In the genomic region with DNA sequence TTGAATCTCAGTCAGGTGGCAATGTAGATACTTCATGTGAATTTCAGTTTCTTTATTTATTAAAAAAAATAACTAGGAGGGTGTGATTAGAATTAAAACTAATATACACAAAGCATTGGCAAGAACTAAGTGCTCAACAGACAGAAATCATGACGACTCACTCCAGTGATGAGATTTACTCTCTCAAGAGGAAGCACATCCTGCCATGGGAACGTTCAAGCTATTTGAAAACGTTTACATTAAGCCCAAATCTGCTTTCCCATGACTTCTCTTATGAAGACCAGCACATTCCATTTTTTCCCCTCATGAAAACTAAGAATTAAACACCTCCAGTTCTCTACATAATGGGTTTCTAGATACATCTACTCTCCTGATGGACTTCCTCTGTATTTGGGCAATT, we compare ENCODE assay signal across 30 cellular contexts. TPM values are rescaled to one million over a fixed set of nuclear protein-coding genes. Genes with fewer than 3 reads are reported as not detected.
A peak's percentile ranks its signal among the peaks of the same experiment; 100 is the strongest.
DNase-seq lines count a peak whose midpoint lies in the region; ATAC-seq and TF ChIP-seq lines count a peak whose summit lies in the region.
"Had no signal": no experiment of that assay in that cellular context is flagged by ENCODE, and none has a peak within 500 bp of the region (broad histone marks: within the 10 kb centered on the region; RNA-seq: fewer than 3 reads in every experiment).

No MANE protein-coding gene starts in this region.

- peaks cover 41% of the 10 kb centered on the region for H3K4me1 ChIP-seq in CD4-positive, CD25-positive, alpha-beta regulatory T cell (ENCODE audit: control insufficient read depth, insufficient read depth, low read length, poor library complexity, severe bottlenecking)
- H3K4me1 ChIP-seq in OCI-LY7 (ENCODE audit: insufficient read depth, low read length, poor library complexity, severe bottlenecking): no peaks in the 10 kb centered on the region
- H3K4me1 ChIP-seq: breast epithelium, neural progenitor cell had no signal

- peak overlapping the region; percentile 20 for H3K27ac ChIP-seq in CD4-positive, CD25-positive, alpha-beta regulatory T cell (ENCODE audit: insufficient read depth, low read length, poor library complexity, severe bottlenecking)
- H3K27ac ChIP-seq in coronary artery (no peak overlapping the region), OCI-LY7 (ENCODE audit: low read depth, low read length, poor library complexity, severe bottlenecking) (no peak overlapping the region)
- H3K27ac ChIP-seq: breast epithelium, C4-2B, neural progenitor cell, WERI-Rb-1 had no signal

- POLR2A ChIA-PET in OCI-LY7 (lab: Charles Lee): no interaction called here

- no peak overlapping the region for H2AFZ ChIP-seq in OCI-LY7 (ENCODE audit: low read length)
- H2AFZ ChIP-seq: neural progenitor cell had no signal

- peak overlapping the region; percentile 86 to 90 (median 87) for H3K27ac Mint-ChIP-seq in CD4-positive, CD25-positive, alpha-beta regulatory T cell
- peak overlapping the region; percentile 36 for H3K27ac Mint-ChIP-seq in T-helper 1 cell treated with Interleukin-12 subunit alpha and Interleukin-12 subunit beta and Interleukin-4 antibody, amounts not matched to agents 30 μg/mL and 1 μg/mL, for 36 hours
- H3K27ac Mint-ChIP-seq: activated naive CD8-positive, alpha-beta T cell; activated T-helper 1 cell treated with anti-CD3 and anti-CD28 coated beads, Interleukin-12 subunit alpha, Interleukin-12 subunit beta, Interleukin-2, Interleukin-4 antibody, amounts not matched to agents 30 ng/mL and 10 ng/mL and 1 ng/mL, durations not matched to agents 14 hours and 24 hours and 36 hours; neural progenitor cell; stimulated activated naive B cell treated with anti-CD40 and anti-IgM and Interleukin-4, amounts not matched to agents 10 μg/mL and 1 μg/mL and 100 μg/mL, for 72 hours had no signal

- no peak overlapping the region for H3K4me2 ChIP-seq in OCI-LY7 (ENCODE audit: low read length)
- H3K4me2 ChIP-seq: neural progenitor cell had no signal

- ATAC-seq in CD4-positive, CD25-positive, alpha-beta regulatory T cell (ENCODE audit: low read depth in 2 of 2): peak in 1 of 2 donors; percentile 33
- ATAC-seq: left ventricle myocardium superior; stimulated activated naive B cell treated with anti-CD40 and anti-IgM and Interleukin-4, amounts not matched to agents 10 μg/mL and 1 μg/mL and 100 μg/mL, for 72 hours had no signal

- intact Hi-C loops in OCI-LY7 (cut with micrococcal nuclease; ENCODE audit: unreplicated experiment): no loop called here

- DNase-seq in CD4-positive, CD25-positive, alpha-beta regulatory T cell: peak in 1 of 3 donors; percentile 68
- DNase-seq in ELR (ENCODE audit: low read depth): peak; percentile 60
- DNase-seq in foreskin fibroblast: peak; percentile 10 to 25
- no peak for DNase-seq in coronary artery (ENCODE audit: low spot score)
- no peak for DNase-seq in amniotic stem cell (lab: John Stamatoyannopoulos, UW)
- no peak for DNase-seq in OCI-LY7 (ENCODE audit: low spot score)
- DNase-seq: activated CD4-positive, alpha-beta T cell treated with anti-CD3 and anti-CD28 coated beads for 4 hours; anterior cingulate cortex; Calu3; DMS79; KG1; left ventricle myocardium superior; NCI-H2107; NCI-H748 treated with DMSO at 0.1 percent for 48 hours; small intestine; stimulated activated naive B cell treated with anti-CD40 and anti-IgM and Interleukin-4, amounts not matched to agents 10 μg/mL and 1 μg/mL and 100 μg/mL, for 72 hours; substantia nigra; T1000; trophoblast cell; WERI-Rb-1 had no signal

- H3K4me3 Mint-ChIP-seq in CD4-positive, CD25-positive, alpha-beta regulatory T cell: peak overlapping the region in 1 of 4 donors; percentile 41
- no peak overlapping the region for H3K4me3 Mint-ChIP-seq in T-helper 1 cell treated with Interleukin-12 subunit alpha and Interleukin-12 subunit beta and Interleukin-4 antibody, amounts not matched to agents 30 μg/mL and 1 μg/mL, for 36 hours
- H3K4me3 Mint-ChIP-seq: activated naive CD8-positive, alpha-beta T cell; activated T-helper 1 cell treated with anti-CD3 and anti-CD28 coated beads, Interleukin-12 subunit alpha, Interleukin-12 subunit beta, Interleukin-2, Interleukin-4 antibody, amounts not matched to agents 30 ng/mL and 10 ng/mL and 1 ng/mL, durations not matched to agents 14 hours and 24 hours and 36 hours; neural progenitor cell; stimulated activated naive B cell treated with anti-CD40 and anti-IgM and Interleukin-4, amounts not matched to agents 10 μg/mL and 1 μg/mL and 100 μg/mL, for 72 hours had no signal

- no TSS peak for BruUV-seq in OCI-LY7 (replicated peaks; lab: Mats Ljungman, UMichigan)

- H3K4me1 Mint-ChIP-seq in CD4-positive, CD25-positive, alpha-beta regulatory T cell: peaks cover 21 to 65% (median 43%) of the 10 kb centered on the region in 4 donors
- H3K4me1 Mint-ChIP-seq in T-helper 1 cell treated with Interleukin-12 subunit alpha and Interleukin-12 subunit beta and Interleukin-4 antibody, amounts not matched to agents 30 μg/mL and 1 μg/mL, for 36 hours (ENCODE audit: low read depth): peaks cover 28% of the 10 kb centered on the region
- H3K4me1 Mint-ChIP-seq: neural progenitor cell had no signal

- no peaks in the 10 kb centered on the region for H3K9me2 ChIP-seq in OCI-LY7 (ENCODE audit: insufficient read depth, low read length)

- no peaks in the 10 kb centered on the region for H3K9me3 ChIP-seq in CD4-positive, CD25-positive, alpha-beta regulatory T cell (ENCODE audit: control insufficient read depth in 2 of 2, low read length in 2 of 2)
- no peaks in the 10 kb centered on the region for H3K9me3 ChIP-seq in OCI-LY7 (ENCODE audit: low read length)
- H3K9me3 ChIP-seq: breast epithelium had no signal

- H3K36me3 Mint-ChIP-seq in CD4-positive, CD25-positive, alpha-beta regulatory T cell: peaks cover 25% of the 10 kb centered on the region
- H3K36me3 Mint-ChIP-seq in T-helper 1 cell treated with Interleukin-12 subunit alpha and Interleukin-12 subunit beta and Interleukin-4 antibody, amounts not matched to agents 30 μg/mL and 1 μg/mL, for 36 hours (ENCODE audit: low read depth): peaks cover 19% of the 10 kb centered on the region

- TF ChIP-seq CTCF in foreskin fibroblast (IDR thresholded peaks at IDR 0.05; ENCODE audit: low read depth, low read length): no peak
- TF ChIP-seq CTCF in coronary artery (IDR thresholded peaks at IDR 0.05): no peak
- TF ChIP-seq CTCF in OCI-LY7 (conservative IDR thresholded peaks at IDR 0.05; ENCODE audit: low read length): no peak

- H3K36me3 ChIP-seq in CD4-positive, CD25-positive, alpha-beta regulatory T cell (ENCODE audit: control insufficient read depth, insufficient read depth, low read length): peaks cover 4% of the 10 kb centered on the region
- peaks cover 28% of the 10 kb centered on the region; the same call in 1 of the 2 replicates for H3K36me3 ChIP-seq in OCI-LY7 (ENCODE audit: insufficient read depth, low read length)
- H3K36me3 ChIP-seq: breast epithelium, neural progenitor cell, WERI-Rb-1 had no signal

- no peaks in the 10 kb centered on the region for H3K79me2 ChIP-seq in OCI-LY7 (ENCODE audit: insufficient read depth, low read depth, low read length)

- peak overlapping the region; percentile 39 for H3K4me3 ChIP-seq in CD4-positive, CD25-positive, alpha-beta regulatory T cell (ENCODE audit: low read depth, low read length)
- no peak overlapping the region for H3K4me3 ChIP-seq in foreskin fibroblast (ENCODE audit: low read depth in 1 of 2, low read length in 2 of 2)
- no peak overlapping the region for H3K4me3 ChIP-seq in coronary artery
- H3K4me3 ChIP-seq in OCI-LY7 (ENCODE audit: low read depth, low read length, poor library complexity, severe bottlenecking): no peak overlapping the region
- H3K4me3 ChIP-seq: breast epithelium, neural progenitor cell had no signal

- no peaks in the 10 kb centered on the region for H3K27me3 ChIP-seq in CD4-positive, CD25-positive, alpha-beta regulatory T cell (ENCODE audit: control insufficient read depth, insufficient read depth, low read length)
- H3K27me3 ChIP-seq: breast epithelium, neural progenitor cell had no signal

- H3K27me3 Mint-ChIP-seq in CD4-positive, CD25-positive, alpha-beta regulatory T cell: no peaks in the 10 kb centered on the region
- no peaks in the 10 kb centered on the region for H3K27me3 Mint-ChIP-seq in T-helper 1 cell treated with Interleukin-12 subunit alpha and Interleukin-12 subunit beta and Interleukin-4 antibody, amounts not matched to agents 30 μg/mL and 1 μg/mL, for 36 hours (ENCODE audit: low read depth)
- H3K27me3 Mint-ChIP-seq: activated naive CD8-positive, alpha-beta T cell; stimulated activated naive B cell treated with anti-CD40 and anti-IgM and Interleukin-4, amounts not matched to agents 10 μg/mL and 1 μg/mL and 100 μg/mL, for 72 hours had no signal

- CTCF ChIA-PET in OCI-LY7 (lab: Charles Lee; ENCODE audit: unreplicated experiment): no interaction called here

- H3K9me3 Mint-ChIP-seq in CD4-positive, CD25-positive, alpha-beta regulatory T cell: no peaks in the 10 kb centered on the region
- H3K9me3 Mint-ChIP-seq in T-helper 1 cell treated with Interleukin-12 subunit alpha and Interleukin-12 subunit beta and Interleukin-4 antibody, amounts not matched to agents 30 μg/mL and 1 μg/mL, for 36 hours: no peaks in the 10 kb centered on the region
- H3K9me3 Mint-ChIP-seq: activated T-helper 1 cell treated with anti-CD3 and anti-CD28 coated beads, Interleukin-12 subunit alpha, Interleukin-12 subunit beta, Interleukin-2, Interleukin-4 antibody, amounts not matched to agents 30 ng/mL and 10 ng/mL and 1 ng/mL, durations not matched to agents 14 hours and 24 hours and 36 hours; neural progenitor cell; stimulated activated naive B cell treated with anti-CD40 and anti-IgM and Interleukin-4, amounts not matched to agents 10 μg/mL and 1 μg/mL and 100 μg/mL, for 72 hours had no signal

- no peaks in the 10 kb centered on the region for H4K20me1 ChIP-seq in OCI-LY7 (ENCODE audit: insufficient read depth, low read length)

RNA-seq across cellular contexts. Expression of gene WDR53, which starts 8.5 kb away (rescaled TPM):
- 32.3 TPM for total RNA-seq in CD4-positive, CD25-positive, alpha-beta regulatory T cell
- polyA plus RNA-seq in CD4-positive, CD25-positive, alpha-beta regulatory T cell: 10 to 100 TPM; 34.0 to 46.0 (median 36.4) TPM
- total RNA-seq in OCI-LY7 (2014; rRNA removed; shearing (Covaris generic)): 10.8 TPM in 2 replicates
- 15.6 and 16.5 TPM in 2 replicates for total RNA-seq in OCI-LY7 (2022)

RNA-seq across cellular contexts. Expression of gene FBXO45, which starts 8.6 kb away (rescaled TPM):
- total RNA-seq in CD4-positive, CD25-positive, alpha-beta regulatory T cell: 9.1 TPM
- polyA plus RNA-seq in CD4-positive, CD25-positive, alpha-beta regulatory T cell: 1 to 10 TPM; 3.2 to 8.2 (median 4.6) TPM
- total RNA-seq in OCI-LY7 (2014; rRNA removed; shearing (Covaris generic)): 10.6 and 12.5 TPM in 2 replicates
- total RNA-seq in OCI-LY7 (2022): 15.5 and 15.6 TPM in 2 replicates

RNA-seq across cellular contexts. Expression of gene SMCO1, which starts 44.7 kb away (rescaled TPM):
- not detected for total RNA-seq in CD4-positive, CD25-positive, alpha-beta regulatory T cell
- polyA plus RNA-seq in CD4-positive, CD25-positive, alpha-beta regulatory T cell: not detected
- not detected in 2 replicates for total RNA-seq in OCI-LY7 (2014; rRNA removed; shearing (Covaris generic))
- not detected in 2 replicates for total RNA-seq in OCI-LY7 (2022)
- total RNA-seq: activated T-helper 1 cell treated with anti-CD3 and anti-CD28 coated beads, Interleukin-12 subunit alpha, Interleukin-12 subunit beta, Interleukin-2, Interleukin-4 antibody, amounts not matched to agents 30 ng/mL and 10 ng/mL and 1 ng/mL, durations not matched to agents 14 hours and 24 hours and 36 hours; breast epithelium; Calu3; endothelial cell of umbilical vein; H1; mesenteric fat pad had no signal
- polyA plus RNA-seq: endothelial cell of umbilical vein, keratinocyte, small intestine had no signal

RNA-seq across cellular contexts. Expression of gene RNF168, which starts 56.3 kb away (rescaled TPM):
- total RNA-seq in CD4-positive, CD25-positive, alpha-beta regulatory T cell: 29.5 TPM
- polyA plus RNA-seq in CD4-positive, CD25-positive, alpha-beta regulatory T cell: 10 to 100 TPM in 1 of 4 donors, 1 to 10 TPM in 3; 8.3 to 10.5 (median 8.6) TPM
- 29.6 and 31.3 TPM in 2 replicates for total RNA-seq in OCI-LY7 (2014; rRNA removed; shearing (Covaris generic))
- 38.1 and 38.7 TPM in 2 replicates for total RNA-seq in OCI-LY7 (2022)

Comparison
In these comparisons a context has a peak if more than half of its experiments do, and no peak if none do; other contexts are left out.
1. DNase-seq: peak in ELR (single experiment) and foreskin fibroblast (2 of 2); none in coronary artery (single experiment), amniotic stem cell (single experiment) and OCI-LY7 (single experiment).